Comparison of ENCODE assay signal across 14 cellular contexts in the genomic region with DNA sequence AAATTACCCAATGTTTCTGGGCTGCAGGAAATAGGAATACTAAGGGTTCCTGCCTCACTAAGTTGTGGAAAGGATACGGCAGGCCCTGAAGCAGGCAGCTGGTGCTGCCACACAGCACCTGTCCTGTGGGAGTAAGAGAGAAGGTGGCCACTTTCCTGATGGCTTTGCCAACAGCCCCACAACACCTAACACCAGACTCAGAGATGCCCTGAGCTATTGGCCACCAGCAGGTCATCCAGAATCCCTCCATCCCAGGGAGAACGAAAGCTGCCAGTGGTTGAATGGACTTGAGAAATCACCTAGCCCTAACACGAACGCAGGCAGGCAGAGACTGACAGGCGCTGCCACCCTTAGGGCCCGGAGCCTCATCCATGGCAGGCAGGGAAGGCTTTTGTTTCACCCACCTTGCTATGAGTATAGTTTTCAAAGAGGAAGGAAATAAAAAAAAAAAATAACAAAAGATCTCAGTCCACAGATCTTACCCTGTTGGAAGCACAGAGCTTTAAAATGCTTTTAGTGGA.
DNase-seq lines count a peak whose midpoint lies in the region; ATAC-seq and TF ChIP-seq lines count a peak whose summit lies in the region.
"Had no signal": no experiment of that assay in that cellular context is flagged by ENCODE, and none has a peak within 500 bp of the region (broad histone marks: within the 10 kb centered on the region; RNA-seq: fewer than 3 reads in every experiment).

No MANE protein-coding gene starts in this region.

- no peaks in the 10 kb centered on the region for H3K27me3 Mint-ChIP-seq in CD4-positive, alpha-beta T cell
- peaks cover 12% of the 10 kb centered on the region for H3K27me3 Mint-ChIP-seq in glutamatergic neuron (ENCODE audit: unreplicated experiment)
- H3K27me3 Mint-ChIP-seq: activated CD4-positive, alpha-beta T cell treated with anti-CD3 and anti-CD28 coated beads, Interleukin-2, amount 10 ng/mL, durations not matched to agents 24 days and 14 days; activated naive CD8-positive, alpha-beta T cell treated with anti-CD3 and anti-CD28 coated beads, Interleukin-2, amount 50 U/mL, for 24 hours; CD4-positive, alpha-beta memory T cell had no signal

- H3K9me3 Mint-ChIP-seq in CD4-positive, alpha-beta T cell = no peaks in the 10 kb centered on the region
- H3K9me3 Mint-ChIP-seq in glutamatergic neuron (ENCODE audit: unreplicated experiment) = peaks cover 19% of the 10 kb centered on the region
- H3K9me3 Mint-ChIP-seq: activated CD4-positive, alpha-beta T cell treated with anti-CD3 and anti-CD28 coated beads, Interleukin-2, amount 10 ng/mL, durations not matched to agents 24 days and 14 days; activated naive CD8-positive, alpha-beta T cell treated with anti-CD3 and anti-CD28 coated beads, Interleukin-2, amount 50 U/mL, for 24 hours; CD4-positive, alpha-beta memory T cell; dendritic cell treated with granulocyte-macrophage colony-stimulating factor and Interleukin-4, amounts not matched to agents 40 ng/mL and 50 ng/mL, for 4 days had no signal

- CTCF ChIA-PET in CD4-positive, alpha-beta T cell (lab: Charles Lee) = no interaction called here

- H3K4me1 Mint-ChIP-seq in CD4-positive, alpha-beta T cell (ENCODE audit: low read depth) = peaks cover 46% of the 10 kb centered on the region
- H3K4me1 Mint-ChIP-seq in glutamatergic neuron (ENCODE audit: low read depth, unreplicated experiment) = peaks cover 40% of the 10 kb centered on the region

- ATAC-seq in CD4-positive, alpha-beta T cell (ENCODE audit: poor library complexity) = no peak
- ATAC-seq in SK-N-SH treated with all-trans-retinoic acid at 6 μM for 48 hours (peak; percentile 45), GM21786 (IDR thresholded peaks at IDR 0.05; ENCODE audit: unreplicated experiment) (no peak), HG02981 (IDR thresholded peaks at IDR 0.05; ENCODE audit: unreplicated experiment) (no peak)
- ATAC-seq: activated naive CD8-positive, alpha-beta T cell treated with anti-CD3 and anti-CD28 coated beads, Interleukin-2, amount 50 U/mL, for 24 hours had no signal

- no peaks in the 10 kb centered on the region for H3K36me3 ChIP-seq in osteoblast (ENCODE audit: insufficient read depth, low read length)

- H3K27ac Mint-ChIP-seq in CD4-positive, alpha-beta T cell = peak overlapping the region; percentile 19
- peak overlapping the region; percentile 97 for H3K27ac Mint-ChIP-seq in glutamatergic neuron (ENCODE audit: unreplicated experiment)
- H3K27ac Mint-ChIP-seq: activated CD4-positive, alpha-beta T cell treated with anti-CD3 and anti-CD28 coated beads, Interleukin-2, amount 10 ng/mL, durations not matched to agents 24 days and 14 days; activated naive CD8-positive, alpha-beta T cell treated with anti-CD3 and anti-CD28 coated beads, Interleukin-2, amount 50 U/mL, for 24 hours; dendritic cell treated with granulocyte-macrophage colony-stimulating factor and Interleukin-4, amounts not matched to agents 40 ng/mL and 50 ng/mL, for 4 days had no signal

- POLR2A ChIA-PET in CD4-positive, alpha-beta T cell (lab: Charles Lee) = interaction anchor here (1.9 kb wide), 1 partner anchor 15 kb away, joined by 7 read pairs; no protein-coding TSS in a partner anchor

- H3K27me3 ChIP-seq in CD4-positive, alpha-beta T cell (ENCODE audit: control insufficient read depth, insufficient read depth, low read length) = no peaks in the 10 kb centered on the region
- H3K27me3 ChIP-seq in osteoblast (ENCODE audit: insufficient read depth, low read length) = no peaks in the 10 kb centered on the region

- intact Hi-C loops in CD4-positive, alpha-beta T cell (cut with DNase I, micrococcal nuclease) = no loop called here

- no peaks in the 10 kb centered on the region for H4K20me1 ChIP-seq in osteoblast (ENCODE audit: insufficient read depth, low read length)

- H2AFZ ChIP-seq in osteoblast (ENCODE audit: low read length) = peak overlapping the region; percentile 14

- no peaks in the 10 kb centered on the region for H3K79me2 ChIP-seq in osteoblast (ENCODE audit: insufficient read depth, low read length)

- no peak for TF ChIP-seq CTCF in CD4-positive, alpha-beta T cell (IDR thresholded peaks at IDR 0.05)
- no peak for TF ChIP-seq CTCF in glutamatergic neuron (IDR thresholded peaks at IDR 0.05; ENCODE audit: partially characterized antibody, unreplicated experiment)
- TF ChIP-seq CTCF in osteoblast (IDR thresholded peaks at IDR 0.05; ENCODE audit: extremely low read depth, low read depth, low read length) = no peak

- no peaks in the 10 kb centered on the region for H3K9me3 ChIP-seq in CD4-positive, alpha-beta T cell (ENCODE audit: control insufficient read depth, low read length)
- no peaks in the 10 kb centered on the region for H3K9me3 ChIP-seq in osteoblast (ENCODE audit: low read depth, low read length)

- no peak for DNase-seq in CD4-positive, alpha-beta T cell
- no peak for DNase-seq in glutamatergic neuron
- peak; percentile 48 for DNase-seq in osteoblast (ENCODE audit: insufficient read length, low spot score, missing footprints)
- DNase-seq in D341Med (ENCODE audit: low spot score) = no peak
- no peak for DNase-seq in NCI-H187 (lab: John Stamatoyannopoulos, UW)
- DNase-seq: activated CD4-positive, alpha-beta T cell treated with anti-CD3 and anti-CD28 coated beads, Interleukin-2, amount 10 ng/mL, durations not matched to agents 24 days and 14 days; activated naive CD8-positive, alpha-beta T cell treated with anti-CD3 and anti-CD28 coated beads, Interleukin-2, amount 50 U/mL, for 24 hours; CD4-positive, alpha-beta memory T cell; small intestine; stimulated activated CD4-positive, alpha-beta T cell treated with anti-CD3 and anti-CD28 coated beads, Interleukin-4, amount 100 ng/mL, for 24 hours had no signal

- H3K36me3 Mint-ChIP-seq in CD4-positive, alpha-beta T cell (ENCODE audit: low read depth) = no peaks in the 10 kb centered on the region
- peaks cover 15% of the 10 kb centered on the region for H3K36me3 Mint-ChIP-seq in glutamatergic neuron (ENCODE audit: unreplicated experiment)

- no peak overlapping the region for H3K27ac ChIP-seq in CD4-positive, alpha-beta T cell (ENCODE audit: low read depth, low read length)
- H3K27ac ChIP-seq in osteoblast (ENCODE audit: low read depth, low read length) = peak overlapping the region; percentile 56

- H3K4me1 ChIP-seq in osteoblast (ENCODE audit: insufficient read depth, low read length) = peaks cover 43% of the 10 kb centered on the region

- H3K4me3 ChIP-seq in osteoblast (ENCODE audit: insufficient read depth, low read length) = no peak overlapping the region

- H3K4me2 ChIP-seq in osteoblast (ENCODE audit: insufficient read depth, low read length) = peak overlapping the region; percentile 54

- no peak overlapping the region for H3K4me3 Mint-ChIP-seq in CD4-positive, alpha-beta T cell
- H3K4me3 Mint-ChIP-seq in glutamatergic neuron (ENCODE audit: unreplicated experiment) = peak overlapping the region; percentile 77
- H3K4me3 Mint-ChIP-seq: activated CD4-positive, alpha-beta T cell treated with anti-CD3 and anti-CD28 coated beads, Interleukin-2, amount 10 ng/mL, durations not matched to agents 24 days and 14 days; activated naive CD8-positive, alpha-beta T cell treated with anti-CD3 and anti-CD28 coated beads, Interleukin-2, amount 50 U/mL, for 24 hours; CD4-positive, alpha-beta memory T cell; dendritic cell treated with granulocyte-macrophage colony-stimulating factor and Interleukin-4, amounts not matched to agents 40 ng/mL and 50 ng/mL, for 4 days had no signal

TF ChIP-seq in SK-N-SH treated with all-trans-retinoic acid at 6 μM for 48 hours, 23 proteins besides CTCF, POLR2A, EP300 and RAD21:
- TF ChIP-seq, protein P1, sequence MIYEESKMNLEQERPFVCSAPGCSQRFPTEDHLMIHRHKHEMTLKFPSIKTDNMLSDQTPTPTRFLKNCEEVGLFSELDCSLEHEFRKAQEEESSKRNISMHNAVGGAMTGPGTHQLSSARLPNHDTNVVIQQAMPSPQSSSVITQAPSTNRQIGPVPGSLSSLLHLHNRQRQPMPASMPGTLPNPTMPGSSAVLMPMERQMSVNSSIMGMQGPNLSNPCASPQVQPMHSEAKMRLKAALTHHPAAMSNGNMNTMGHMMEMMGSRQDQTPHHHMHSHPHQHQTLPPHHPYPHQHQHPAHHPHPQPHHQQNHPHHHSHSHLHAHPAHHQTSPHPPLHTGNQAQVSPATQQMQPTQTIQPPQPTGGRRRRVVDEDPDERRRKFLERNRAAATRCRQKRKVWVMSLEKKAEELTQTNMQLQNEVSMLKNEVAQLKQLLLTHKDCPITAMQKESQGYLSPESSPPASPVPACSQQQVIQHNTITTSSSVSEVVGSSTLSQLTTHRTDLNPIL (CRISPR knock-in tag; IDR thresholded peaks at IDR 0.05; ENCODE audit: low read depth) = no peak
- TF ChIP-seq, protein P2, sequence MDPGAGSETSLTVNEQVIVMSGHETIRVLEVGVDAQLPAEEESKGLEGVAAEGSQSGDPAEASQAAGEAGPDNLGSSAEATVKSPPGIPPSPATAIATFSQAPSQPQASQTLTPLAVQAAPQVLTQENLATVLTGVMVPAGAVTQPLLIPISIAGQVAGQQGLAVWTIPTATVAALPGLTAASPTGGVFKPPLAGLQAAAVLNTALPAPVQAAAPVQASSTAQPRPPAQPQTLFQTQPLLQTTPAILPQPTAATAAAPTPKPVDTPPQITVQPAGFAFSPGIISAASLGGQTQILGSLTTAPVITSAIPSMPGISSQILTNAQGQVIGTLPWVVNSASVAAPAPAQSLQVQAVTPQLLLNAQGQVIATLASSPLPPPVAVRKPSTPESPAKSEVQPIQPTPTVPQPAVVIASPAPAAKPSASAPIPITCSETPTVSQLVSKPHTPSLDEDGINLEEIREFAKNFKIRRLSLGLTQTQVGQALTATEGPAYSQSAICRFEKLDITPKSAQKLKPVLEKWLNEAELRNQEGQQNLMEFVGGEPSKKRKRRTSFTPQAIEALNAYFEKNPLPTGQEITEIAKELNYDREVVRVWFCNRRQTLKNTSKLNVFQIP (CRISPR knock-in tag; IDR thresholded peaks at IDR 0.05; ENCODE audit: borderline replicate concordance, low read depth) = no peak
- no peak for TF ChIP-seq BACH2 (CRISPR knock-in tag; IDR thresholded peaks at IDR 0.05; ENCODE audit: borderline replicate concordance)
- no peak for TF ChIP-seq TCF4 (CRISPR knock-in tag; IDR thresholded peaks at IDR 0.05; ENCODE audit: borderline replicate concordance)
- no peak for TF ChIP-seq CSDC2 (CRISPR knock-in tag; IDR thresholded peaks at IDR 0.05)
